Comparison of ENCODE assay signal across 11 cellular contexts in genomic region chr2:60413819-60414178, GRCh38.
A peak's percentile ranks its signal among the peaks of the same experiment; 100 is the strongest.
DNase-seq lines count a peak whose midpoint lies in the region; ATAC-seq lines count a peak whose summit lies in the region.
"Had no signal": no experiment of that assay in that cellular context is flagged by ENCODE, and none has a peak within 500 bp of the region (broad histone marks: within the 10 kb centered on the region; RNA-seq: fewer than 3 reads in every experiment).

No MANE protein-coding gene starts in this region.

- H3K4me3 Mint-ChIP-seq in T-helper 17 cell, result no peak overlapping the region
- H3K4me3 Mint-ChIP-seq: effector memory CD8-positive, alpha-beta T cell; neural crest cell had no signal

- H3K27ac Mint-ChIP-seq in T-helper 17 cell, result no peak overlapping the region
- H3K27ac Mint-ChIP-seq: effector memory CD8-positive, alpha-beta T cell had no signal

- no peaks in the 10 kb centered on the region for H3K36me3 Mint-ChIP-seq in T-helper 17 cell (ENCODE audit: low read depth)

- DNase-seq in T-helper 17 cell (no peak), HK-2 (ENCODE audit: unreplicated experiment) (no peak), SW 1271 (lab: John Stamatoyannopoulos, UW) (no peak), NCI-H69 (lab: John Stamatoyannopoulos, UW) (no peak)
- DNase-seq in activated naive CD4-positive, alpha-beta T cell treated with Interleukin-2 at 50 U/mL for 16 hours, result no peak
- DNase-seq: effector memory CD8-positive, alpha-beta T cell; stimulated activated CD4-positive, alpha-beta T cell treated with anti-CD3 and anti-CD28 coated beads, Interleukin-4, amount 100 ng/mL, for 1 hour had no signal

- ATAC-seq in GM18502 (IDR thresholded peaks at IDR 0.05; ENCODE audit: poor library complexity, unreplicated experiment), result peak; percentile 70
- ATAC-seq in GM21390 (IDR thresholded peaks at IDR 0.05; ENCODE audit: unreplicated experiment), result peak; percentile 81
- ATAC-seq in HG03103 (IDR thresholded peaks at IDR 0.05; ENCODE audit: low read depth, unreplicated experiment), result peak; percentile 81
- ATAC-seq in T-helper 17 cell, result peak; percentile 39
- ATAC-seq: effector memory CD8-positive, alpha-beta T cell had no signal

- no peaks in the 10 kb centered on the region for H3K9me3 ChIP-seq in T-helper 17 cell (ENCODE audit: control insufficient read depth, low read length, poor library complexity, severe bottlenecking)

- no peaks in the 10 kb centered on the region for H3K4me1 Mint-ChIP-seq in T-helper 17 cell

- H3K27me3 Mint-ChIP-seq in T-helper 17 cell, result peaks cover 21% of the 10 kb centered on the region
